ENCODE assay signal across 1 cellular context in the genomic region with DNA sequence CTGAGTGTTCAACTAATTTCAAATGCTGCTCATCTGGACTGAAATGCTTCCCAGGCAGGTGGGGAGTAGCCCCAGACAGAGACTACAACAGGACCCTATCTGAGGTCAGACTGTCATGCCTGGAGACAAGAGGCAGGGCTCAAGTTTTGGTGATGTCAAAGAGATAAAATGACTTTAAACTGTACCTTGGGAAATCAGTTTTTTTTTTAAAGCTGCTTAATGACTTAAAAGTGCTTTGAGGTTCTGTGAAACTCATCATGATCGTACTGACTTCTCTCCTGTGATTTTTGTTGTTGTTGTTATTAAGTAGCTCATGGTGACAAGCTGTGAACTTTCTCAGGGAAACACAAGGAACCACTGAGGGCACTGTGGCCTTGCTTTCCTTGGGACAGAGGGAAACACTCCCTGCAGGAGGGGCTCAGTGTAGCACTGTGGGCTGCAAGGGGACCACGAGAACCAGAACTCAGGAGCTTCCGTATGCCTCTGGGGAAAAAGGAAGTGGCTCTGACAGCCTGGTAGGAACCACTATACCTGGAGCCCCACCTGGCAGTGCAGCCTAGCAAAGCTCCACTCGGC.
TF ChIP-seq lines count a peak whose summit lies in the region.

No MANE protein-coding gene starts in this region.

TF ChIP-seq in K562, 482 proteins besides CTCF, POLR2A, EP300 and RAD21:
- TF ChIP-seq SPI1 (IDR thresholded peaks at IDR 0.05; ENCODE audit: borderline replicate concordance, low read depth, low read length) (peak; percentile 75), DDX20 (tag; IDR thresholded peaks at IDR 0.05; ENCODE audit: low read depth) (no peak), GABPA (tag; conservative IDR thresholded peaks at IDR 0.05; ENCODE audit: low read depth) (no peak), HMBOX1 (IDR thresholded peaks at IDR 0.05) (no peak)
